Comparison of ENCODE assay signal across 1 cellular context in the genomic region with DNA sequence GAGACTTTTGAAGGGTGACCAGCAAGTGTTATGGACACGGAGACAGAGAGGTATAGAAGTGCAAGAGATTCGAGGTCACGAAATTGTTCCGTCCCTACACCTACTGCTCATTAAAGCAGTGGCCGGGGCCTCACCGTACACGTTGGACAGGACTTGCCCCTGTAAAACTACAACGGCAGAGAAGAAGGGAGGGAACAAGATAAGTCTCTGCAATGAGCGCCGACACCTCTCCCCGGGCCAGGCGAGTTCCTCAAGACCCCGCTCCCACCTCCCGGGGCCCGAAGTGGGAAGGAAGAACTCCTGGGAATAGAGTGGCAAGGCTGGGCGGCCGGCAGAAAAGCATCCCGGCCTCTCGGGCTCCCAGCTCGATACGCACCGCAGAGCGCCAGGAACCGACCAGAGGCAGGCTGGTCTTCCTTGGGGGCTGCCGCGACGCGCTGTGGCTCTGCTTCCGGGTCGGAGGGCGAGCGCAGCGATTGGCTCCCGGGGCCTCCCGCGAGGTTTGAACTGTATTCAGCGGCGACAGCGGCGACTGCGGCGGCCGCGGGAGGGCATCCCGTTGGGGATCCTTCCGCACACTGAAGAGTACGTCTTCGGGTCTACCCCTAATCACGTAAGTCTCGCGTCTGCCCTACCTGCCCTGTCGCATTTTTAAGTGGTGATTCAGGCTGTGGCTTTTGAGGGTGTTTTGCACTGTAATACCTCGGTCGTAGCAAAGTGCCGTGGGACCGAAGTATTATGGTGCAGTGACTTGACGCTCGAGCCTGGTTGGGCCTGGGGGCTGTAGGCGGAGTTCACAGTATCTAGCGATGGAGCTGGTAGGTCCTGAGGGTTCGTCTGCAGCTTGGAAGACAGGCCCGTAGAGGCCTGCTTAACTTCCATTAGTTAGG.
TF ChIP-seq lines count a peak whose summit lies in the region.

A gene with protein sequence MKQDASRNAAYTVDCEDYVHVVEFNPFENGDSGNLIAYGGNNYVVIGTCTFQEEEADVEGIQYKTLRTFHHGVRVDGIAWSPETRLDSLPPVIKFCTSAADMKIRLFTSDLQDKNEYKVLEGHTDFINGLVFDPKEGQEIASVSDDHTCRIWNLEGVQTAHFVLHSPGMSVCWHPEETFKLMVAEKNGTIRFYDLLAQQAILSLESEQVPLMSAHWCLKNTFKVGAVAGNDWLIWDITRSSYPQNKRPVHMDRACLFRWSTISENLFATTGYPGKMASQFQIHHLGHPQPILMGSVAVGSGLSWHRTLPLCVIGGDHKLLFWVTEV (minus strand): TSS at position 441 of the 890 bp plus-strand sequence. CDS start 1,596 bp downstream, outside the sequence.
A gene with protein sequence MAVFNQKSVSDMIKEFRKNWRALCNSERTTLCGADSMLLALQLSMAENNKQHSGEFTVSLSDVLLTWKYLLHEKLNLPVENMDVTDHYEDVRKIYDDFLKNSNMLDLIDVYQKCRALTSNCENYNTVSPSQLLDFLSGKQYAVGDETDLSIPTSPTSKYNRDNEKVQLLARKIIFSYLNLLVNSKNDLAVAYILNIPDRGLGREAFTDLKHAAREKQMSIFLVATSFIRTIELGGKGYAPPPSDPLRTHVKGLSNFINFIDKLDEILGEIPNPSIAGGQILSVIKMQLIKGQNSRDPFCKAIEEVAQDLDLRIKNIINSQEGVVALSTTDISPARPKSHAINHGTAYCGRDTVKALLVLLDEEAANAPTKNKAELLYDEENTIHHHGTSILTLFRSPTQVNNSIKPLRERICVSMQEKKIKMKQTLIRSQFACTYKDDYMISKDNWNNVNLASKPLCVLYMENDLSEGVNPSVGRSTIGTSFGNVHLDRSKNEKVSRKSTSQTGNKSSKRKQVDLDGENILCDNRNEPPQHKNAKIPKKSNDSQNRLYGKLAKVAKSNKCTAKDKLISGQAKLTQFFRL (plus strand): TSS at position 510 of the 890 bp plus-strand sequence. CDS start 3,706 bp downstream, outside the sequence.

TF ChIP-seq in K562, 482 proteins besides CTCF, POLR2A, EP300 and RAD21 (continued from another document and continues in another):
- no peak for TF ChIP-seq ZNF551 (CRISPR knock-in tag; IDR thresholded peaks at IDR 0.05)
- TF ChIP-seq ZNF431 (CRISPR knock-in tag; IDR thresholded peaks at IDR 0.05) = no peak
- peak; percentile 84 for TF ChIP-seq L3MBTL2 (IDR thresholded peaks at IDR 0.05)
- peak; percentile 24 for TF ChIP-seq NEUROD1 (IDR thresholded peaks at IDR 0.05; ENCODE audit: borderline replicate concordance, low read depth, low read length, partially characterized antibody)
- TF ChIP-seq, protein P1, sequence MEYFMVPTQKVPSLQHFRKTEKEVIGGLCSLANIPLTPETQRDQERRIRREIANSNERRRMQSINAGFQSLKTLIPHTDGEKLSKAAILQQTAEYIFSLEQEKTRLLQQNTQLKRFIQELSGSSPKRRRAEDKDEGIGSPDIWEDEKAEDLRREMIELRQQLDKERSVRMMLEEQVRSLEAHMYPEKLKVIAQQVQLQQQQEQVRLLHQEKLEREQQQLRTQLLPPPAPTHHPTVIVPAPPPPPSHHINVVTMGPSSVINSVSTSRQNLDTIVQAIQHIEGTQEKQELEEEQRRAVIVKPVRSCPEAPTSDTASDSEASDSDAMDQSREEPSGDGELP (CRISPR knock-in tag; IDR thresholded peaks at IDR 0.05; ENCODE audit: borderline replicate concordance) = peak; percentile 81; the same call in 1 of the 2 replicates
- TF ChIP-seq EZH2 (IDR thresholded peaks at IDR 0.05; ENCODE audit: borderline replicate concordance, low read depth, low read length) = no peak
- no peak for TF ChIP-seq JUNB (CRISPR knock-in tag; conservative IDR thresholded peaks at IDR 0.05)
- peak; percentile 44; the same call in 1 of the 2 replicates for TF ChIP-seq FOSL1 (tag; conservative IDR thresholded peaks at IDR 0.05)
- TF ChIP-seq, protein P2, sequence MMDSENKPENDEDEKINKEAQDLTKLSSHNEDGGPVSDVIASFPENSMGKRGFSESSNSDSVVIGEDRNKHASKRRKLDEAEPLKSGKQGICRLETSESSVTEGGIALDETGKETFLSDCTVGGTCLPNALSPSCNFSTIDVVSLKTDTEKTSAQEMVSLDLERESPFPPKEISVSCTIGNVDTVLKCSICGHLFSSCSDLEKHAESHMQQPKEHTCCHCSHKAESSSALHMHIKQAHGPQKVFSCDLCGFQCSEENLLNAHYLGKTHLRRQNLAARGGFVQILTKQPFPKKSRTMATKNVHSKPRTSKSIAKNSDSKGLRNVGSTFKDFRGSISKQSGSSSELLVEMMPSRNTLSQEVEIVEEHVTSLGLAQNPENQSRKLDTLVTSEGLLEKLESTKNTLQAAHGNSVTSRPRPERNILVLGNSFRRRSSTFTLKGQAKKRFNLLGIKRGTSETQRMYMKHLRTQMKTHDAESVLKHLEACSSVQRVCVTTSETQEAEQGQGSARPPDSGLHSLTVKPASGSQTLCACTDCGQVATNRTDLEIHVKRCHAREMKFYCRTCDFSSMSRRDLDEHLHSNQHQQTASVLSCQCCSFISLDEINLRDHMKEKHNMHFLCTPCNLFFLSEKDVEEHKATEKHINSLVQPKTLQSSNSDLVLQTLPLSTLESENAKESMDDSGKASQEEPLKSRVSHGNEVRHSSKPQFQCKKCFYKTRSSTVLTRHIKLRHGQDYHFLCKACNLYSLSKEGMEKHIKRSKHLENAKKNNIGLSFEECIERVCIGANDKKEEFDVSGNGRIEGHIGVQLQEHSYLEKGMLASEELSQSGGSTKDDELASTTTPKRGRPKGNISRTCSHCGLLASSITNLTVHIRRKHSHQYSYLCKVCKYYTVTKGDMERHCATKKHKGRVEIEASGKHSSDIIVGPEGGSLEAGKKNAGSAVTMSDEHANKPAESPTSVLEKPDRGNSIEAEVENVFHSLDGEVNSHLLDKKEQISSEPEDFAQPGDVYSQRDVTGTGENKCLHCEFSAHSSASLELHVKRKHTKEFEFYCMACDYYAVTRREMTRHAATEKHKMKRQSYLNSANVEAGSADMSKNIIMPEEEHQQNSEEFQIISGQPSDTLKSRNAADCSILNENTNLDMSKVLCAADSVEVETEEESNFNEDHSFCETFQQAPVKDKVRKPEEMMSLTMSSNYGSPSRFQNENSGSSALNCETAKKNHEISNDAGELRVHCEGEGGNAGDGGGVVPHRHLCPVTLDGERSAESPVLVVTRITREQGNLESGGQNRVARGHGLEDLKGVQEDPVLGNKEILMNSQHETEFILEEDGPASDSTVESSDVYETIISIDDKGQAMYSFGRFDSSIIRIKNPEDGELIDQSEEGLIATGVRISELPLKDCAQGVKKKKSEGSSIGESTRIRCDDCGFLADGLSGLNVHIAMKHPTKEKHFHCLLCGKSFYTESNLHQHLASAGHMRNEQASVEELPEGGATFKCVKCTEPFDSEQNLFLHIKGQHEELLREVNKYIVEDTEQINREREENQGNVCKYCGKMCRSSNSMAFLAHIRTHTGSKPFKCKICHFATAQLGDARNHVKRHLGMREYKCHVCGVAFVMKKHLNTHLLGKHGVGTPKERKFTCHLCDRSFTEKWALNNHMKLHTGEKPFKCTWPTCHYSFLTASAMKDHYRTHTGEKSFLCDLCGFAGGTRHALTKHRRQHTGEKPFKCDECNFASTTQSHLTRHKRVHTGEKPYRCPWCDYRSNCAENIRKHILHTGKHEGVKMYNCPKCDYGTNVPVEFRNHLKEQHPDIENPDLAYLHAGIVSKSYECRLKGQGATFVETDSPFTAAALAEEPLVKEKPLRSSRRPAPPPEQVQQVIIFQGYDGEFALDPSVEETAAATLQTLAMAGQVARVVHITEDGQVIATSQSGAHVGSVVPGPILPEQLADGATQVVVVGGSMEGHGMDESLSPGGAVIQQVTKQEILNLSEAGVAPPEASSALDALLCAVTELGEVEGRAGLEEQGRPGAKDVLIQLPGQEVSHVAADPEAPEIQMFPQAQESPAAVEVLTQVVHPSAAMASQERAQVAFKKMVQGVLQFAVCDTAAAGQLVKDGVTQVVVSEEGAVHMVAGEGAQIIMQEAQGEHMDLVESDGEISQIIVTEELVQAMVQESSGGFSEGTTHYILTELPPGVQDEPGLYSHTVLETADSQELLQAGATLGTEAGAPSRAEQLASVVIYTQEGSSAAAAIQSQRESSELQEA (IDR thresholded peaks at IDR 0.05; ENCODE audit: low read depth) = no peak
- TF ChIP-seq ETV5 (CRISPR knock-in tag; IDR thresholded peaks at IDR 0.05; ENCODE audit: low read depth) = peak; percentile 63
- peak; percentile 41; the same call in 1 of the 2 replicates for TF ChIP-seq ARID1B (IDR thresholded peaks at IDR 0.05)
- peak; percentile 91 for TF ChIP-seq CREM (IDR thresholded peaks at IDR 0.05; ENCODE audit: low read depth)
- TF ChIP-seq RB1 (IDR thresholded peaks at IDR 0.05; ENCODE audit: low read depth) = peak; percentile 48
- TF ChIP-seq ATF7 (IDR thresholded peaks at IDR 0.05) = peak; percentile 78
- TF ChIP-seq PHTF2 (CRISPR knock-in tag; IDR thresholded peaks at IDR 0.05) = no peak
- TF ChIP-seq POLR2H (tag; IDR thresholded peaks at IDR 0.05; ENCODE audit: low read depth) = peak; percentile 87
- TF ChIP-seq MYNN (IDR thresholded peaks at IDR 0.05) = no peak
- no peak for TF ChIP-seq MYNN (CRISPR knock-in tag; IDR thresholded peaks at IDR 0.05)
- TF ChIP-seq GATAD2B (IDR thresholded peaks at IDR 0.05; ENCODE audit: borderline replicate concordance) = peak; percentile 45; the same call in 1 of the 2 replicates
- TF ChIP-seq ZNF79 (CRISPR knock-in tag; IDR thresholded peaks at IDR 0.05; ENCODE audit: low read depth) = no peak
- TF ChIP-seq, protein P3, sequence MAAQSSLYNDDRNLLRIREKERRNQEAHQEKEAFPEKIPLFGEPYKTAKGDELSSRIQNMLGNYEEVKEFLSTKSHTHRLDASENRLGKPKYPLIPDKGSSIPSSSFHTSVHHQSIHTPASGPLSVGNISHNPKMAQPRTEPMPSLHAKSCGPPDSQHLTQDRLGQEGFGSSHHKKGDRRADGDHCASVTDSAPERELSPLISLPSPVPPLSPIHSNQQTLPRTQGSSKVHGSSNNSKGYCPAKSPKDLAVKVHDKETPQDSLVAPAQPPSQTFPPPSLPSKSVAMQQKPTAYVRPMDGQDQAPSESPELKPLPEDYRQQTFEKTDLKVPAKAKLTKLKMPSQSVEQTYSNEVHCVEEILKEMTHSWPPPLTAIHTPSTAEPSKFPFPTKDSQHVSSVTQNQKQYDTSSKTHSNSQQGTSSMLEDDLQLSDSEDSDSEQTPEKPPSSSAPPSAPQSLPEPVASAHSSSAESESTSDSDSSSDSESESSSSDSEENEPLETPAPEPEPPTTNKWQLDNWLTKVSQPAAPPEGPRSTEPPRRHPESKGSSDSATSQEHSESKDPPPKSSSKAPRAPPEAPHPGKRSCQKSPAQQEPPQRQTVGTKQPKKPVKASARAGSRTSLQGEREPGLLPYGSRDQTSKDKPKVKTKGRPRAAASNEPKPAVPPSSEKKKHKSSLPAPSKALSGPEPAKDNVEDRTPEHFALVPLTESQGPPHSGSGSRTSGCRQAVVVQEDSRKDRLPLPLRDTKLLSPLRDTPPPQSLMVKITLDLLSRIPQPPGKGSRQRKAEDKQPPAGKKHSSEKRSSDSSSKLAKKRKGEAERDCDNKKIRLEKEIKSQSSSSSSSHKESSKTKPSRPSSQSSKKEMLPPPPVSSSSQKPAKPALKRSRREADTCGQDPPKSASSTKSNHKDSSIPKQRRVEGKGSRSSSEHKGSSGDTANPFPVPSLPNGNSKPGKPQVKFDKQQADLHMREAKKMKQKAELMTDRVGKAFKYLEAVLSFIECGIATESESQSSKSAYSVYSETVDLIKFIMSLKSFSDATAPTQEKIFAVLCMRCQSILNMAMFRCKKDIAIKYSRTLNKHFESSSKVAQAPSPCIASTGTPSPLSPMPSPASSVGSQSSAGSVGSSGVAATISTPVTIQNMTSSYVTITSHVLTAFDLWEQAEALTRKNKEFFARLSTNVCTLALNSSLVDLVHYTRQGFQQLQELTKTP (IDR thresholded peaks at IDR 0.05; ENCODE audit: low read depth in 1 of 2, partially characterized antibody in 2 of 2) = peak in 1 of 2 experiments; percentile 37
- TF ChIP-seq, protein P4, sequence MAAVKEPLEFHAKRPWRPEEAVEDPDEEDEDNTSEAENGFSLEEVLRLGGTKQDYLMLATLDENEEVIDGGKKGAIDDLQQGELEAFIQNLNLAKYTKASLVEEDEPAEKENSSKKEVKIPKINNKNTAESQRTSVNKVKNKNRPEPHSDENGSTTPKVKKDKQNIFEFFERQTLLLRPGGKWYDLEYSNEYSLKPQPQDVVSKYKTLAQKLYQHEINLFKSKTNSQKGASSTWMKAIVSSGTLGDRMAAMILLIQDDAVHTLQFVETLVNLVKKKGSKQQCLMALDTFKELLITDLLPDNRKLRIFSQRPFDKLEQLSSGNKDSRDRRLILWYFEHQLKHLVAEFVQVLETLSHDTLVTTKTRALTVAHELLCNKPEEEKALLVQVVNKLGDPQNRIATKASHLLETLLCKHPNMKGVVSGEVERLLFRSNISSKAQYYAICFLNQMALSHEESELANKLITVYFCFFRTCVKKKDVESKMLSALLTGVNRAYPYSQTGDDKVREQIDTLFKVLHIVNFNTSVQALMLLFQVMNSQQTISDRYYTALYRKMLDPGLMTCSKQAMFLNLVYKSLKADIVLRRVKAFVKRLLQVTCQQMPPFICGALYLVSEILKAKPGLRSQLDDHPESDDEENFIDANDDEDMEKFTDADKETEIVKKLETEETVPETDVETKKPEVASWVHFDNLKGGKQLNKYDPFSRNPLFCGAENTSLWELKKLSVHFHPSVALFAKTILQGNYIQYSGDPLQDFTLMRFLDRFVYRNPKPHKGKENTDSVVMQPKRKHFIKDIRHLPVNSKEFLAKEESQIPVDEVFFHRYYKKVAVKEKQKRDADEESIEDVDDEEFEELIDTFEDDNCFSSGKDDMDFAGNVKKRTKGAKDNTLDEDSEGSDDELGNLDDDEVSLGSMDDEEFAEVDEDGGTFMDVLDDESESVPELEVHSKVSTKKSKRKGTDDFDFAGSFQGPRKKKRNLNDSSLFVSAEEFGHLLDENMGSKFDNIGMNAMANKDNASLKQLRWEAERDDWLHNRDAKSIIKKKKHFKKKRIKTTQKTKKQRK (IDR thresholded peaks at IDR 0.05; ENCODE audit: borderline replicate concordance, low read depth, low read length) = no peak
- TF ChIP-seq, protein P5, sequence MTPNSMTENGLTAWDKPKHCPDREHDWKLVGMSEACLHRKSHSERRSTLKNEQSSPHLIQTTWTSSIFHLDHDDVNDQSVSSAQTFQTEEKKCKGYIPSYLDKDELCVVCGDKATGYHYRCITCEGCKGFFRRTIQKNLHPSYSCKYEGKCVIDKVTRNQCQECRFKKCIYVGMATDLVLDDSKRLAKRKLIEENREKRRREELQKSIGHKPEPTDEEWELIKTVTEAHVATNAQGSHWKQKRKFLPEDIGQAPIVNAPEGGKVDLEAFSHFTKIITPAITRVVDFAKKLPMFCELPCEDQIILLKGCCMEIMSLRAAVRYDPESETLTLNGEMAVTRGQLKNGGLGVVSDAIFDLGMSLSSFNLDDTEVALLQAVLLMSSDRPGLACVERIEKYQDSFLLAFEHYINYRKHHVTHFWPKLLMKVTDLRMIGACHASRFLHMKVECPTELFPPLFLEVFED (CRISPR knock-in tag; conservative IDR thresholded peaks at IDR 0.05) = no peak
- TF ChIP-seq CREBBP (IDR thresholded peaks at IDR 0.05; ENCODE audit: low read depth, low read length) = no peak
- TF ChIP-seq TBP (optimal IDR thresholded peaks at IDR 0.05; ENCODE audit: low read depth, low read length) = peak; percentile 80
- peak; percentile 99 for TF ChIP-seq POLR2G (IDR thresholded peaks at IDR 0.05; ENCODE audit: low read depth, low read length)
- TF ChIP-seq, protein P6, sequence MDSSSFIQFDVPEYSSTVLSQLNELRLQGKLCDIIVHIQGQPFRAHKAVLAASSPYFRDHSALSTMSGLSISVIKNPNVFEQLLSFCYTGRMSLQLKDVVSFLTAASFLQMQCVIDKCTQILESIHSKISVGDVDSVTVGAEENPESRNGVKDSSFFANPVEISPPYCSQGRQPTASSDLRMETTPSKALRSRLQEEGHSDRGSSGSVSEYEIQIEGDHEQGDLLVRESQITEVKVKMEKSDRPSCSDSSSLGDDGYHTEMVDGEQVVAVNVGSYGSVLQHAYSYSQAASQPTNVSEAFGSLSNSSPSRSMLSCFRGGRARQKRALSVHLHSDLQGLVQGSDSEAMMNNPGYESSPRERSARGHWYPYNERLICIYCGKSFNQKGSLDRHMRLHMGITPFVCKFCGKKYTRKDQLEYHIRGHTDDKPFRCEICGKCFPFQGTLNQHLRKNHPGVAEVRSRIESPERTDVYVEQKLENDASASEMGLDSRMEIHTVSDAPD (CRISPR knock-in tag; IDR thresholded peaks at IDR 0.05) = no peak
- no peak for TF ChIP-seq MCM5 (IDR thresholded peaks at IDR 0.05; ENCODE audit: low read depth)
- TF ChIP-seq GTF2A2 (tag; IDR thresholded peaks at IDR 0.05) = no peak
